In the genomic region with DNA sequence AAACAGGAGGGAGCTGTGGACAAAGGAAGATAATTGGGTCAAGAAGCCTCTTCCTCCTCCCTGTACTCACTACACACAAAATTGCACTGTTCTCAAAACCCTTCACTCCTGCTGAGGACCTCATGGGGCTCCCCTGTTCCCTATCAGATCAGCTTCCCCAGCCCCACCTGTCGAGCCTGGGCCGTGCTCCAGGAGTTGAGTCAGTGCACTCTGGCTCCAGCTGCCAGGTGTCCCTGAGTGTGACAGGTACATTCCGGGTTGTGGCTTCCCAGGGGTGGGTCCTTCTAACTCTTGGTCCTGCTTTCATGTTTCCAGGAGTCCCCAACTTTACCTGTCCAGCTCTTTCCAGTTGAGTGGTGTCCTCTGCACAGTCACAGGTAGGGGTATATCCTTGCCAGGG, we compare ENCODE assay signal across 14 cellular contexts. TPM values are rescaled to one million over a fixed set of nuclear protein-coding genes. Genes with fewer than 3 reads are reported as not detected.
DNase-seq lines count a peak whose midpoint lies in the region; ATAC-seq, FAIRE-seq and TF ChIP-seq lines count a peak whose summit lies in the region.
"Had no signal": no experiment of that assay in that cellular context is flagged by ENCODE, and none has a peak within 500 bp of the region (broad histone marks: within the 10 kb centered on the region; RNA-seq: fewer than 3 reads in every experiment).

No MANE protein-coding gene starts in this region.

- H3K36me3 Mint-ChIP-seq in osteocyte (ENCODE audit: unreplicated experiment): peaks cover 15% of the 10 kb centered on the region

- SMC1A ChIA-PET in GM12878 (lab: Charles Lee; ENCODE audit: uncharacterized antibody, unreplicated experiment): interaction anchor here (0.7 to 2.7 kb wide), 4 partner anchors 140 to 269 kb away, joined by 3 to 19 read pairs (median 4); no protein-coding TSS in a partner anchor

- H3K4me1 ChIP-seq in GM12878 (ENCODE audit: control insufficient read depth, insufficient read depth, low read length) (no peaks in the 10 kb centered on the region), neutrophil (ENCODE audit: control insufficient read depth in 1 of 2, insufficient read depth in 1 of 2, low read depth in 1 of 2, low read length in 1 of 2) (no peaks in the 10 kb centered on the region), testis (no peaks in the 10 kb centered on the region), spleen (peaks cover 0 to 18% (median 2%) of the 10 kb centered on the region in 6 donors)

- 85% methylated on average over 3 of the region's 3 CpGs for whole genome bisulfite sequencing in GM12878 (ENCODE audit: insufficient coverage, insufficient replicate concordance, low lambda C conversion rate, missing lambda C conversion rate)
- WGBS in testis, 2 donors: 78 to 100% methylated on average over 3 of the region's 3 CpGs
- 88 to 93% (median 89%) methylated on average over 3 of the region's 3 CpGs for WGBS in spleen, 5 donors

- H3K36me3 ChIP-seq in GM12878 (ENCODE audit: control insufficient read depth in 2 of 2, insufficient read depth in 2 of 2, low read length in 1 of 2): peaks cover 27 to 33% of the 10 kb centered on the region in 2 experiments
- peaks cover 80% of the 10 kb centered on the region for H3K36me3 ChIP-seq in neutrophil
- H3K36me3 ChIP-seq in testis (ENCODE audit: low read depth, missing control alignments): no peaks in the 10 kb centered on the region
- peaks cover 7 to 78% (median 65%) of the 10 kb centered on the region in 6 donors for H3K36me3 ChIP-seq in spleen

- FAIRE-seq in GM12878 (lab: Jason Lieb, UNC): no peak

- POLR2A ChIA-PET in GM12878 (lab: Charles Lee): no interaction called here

- no peak overlapping the region for H3K4me3 ChIP-seq in GM12878
- no peak overlapping the region for H3K4me3 ChIP-seq in neutrophil (ENCODE audit: low read depth in 1 of 2, low read length in 1 of 2)
- H3K4me3 ChIP-seq in testis: no peak overlapping the region
- H3K4me3 ChIP-seq in spleen: no peak overlapping the region
- H3K4me3 ChIP-seq: GM23338 had no signal

- no peak overlapping the region for H3K4me2 ChIP-seq in GM12878 (ENCODE audit: control insufficient read depth, insufficient read depth)
- H3K4me2 ChIP-seq: GM23338 had no signal

- in situ Hi-C loops in GM12878 (cut with MboI): loop anchor here (5.0 kb wide), 1 partner anchor 273 kb away; no protein-coding TSS in a partner anchor

- no peak overlapping the region for H3K27ac Mint-ChIP-seq in osteocyte (ENCODE audit: unreplicated experiment)
- H3K27ac Mint-ChIP-seq: GM23338 had no signal

- RAD21 ChIA-PET in GM12878 (lab: Charles Lee; ENCODE audit: unreplicated experiment): interaction anchor here (0.9 to 1.9 kb wide), 4 partner anchors 8 to 305 kb away, joined by 3 to 4 read pairs (median 3); a partner anchor contains a TSS

- no peak overlapping the region for H3K4me3 Mint-ChIP-seq in osteocyte (ENCODE audit: unreplicated experiment)
- H3K4me3 Mint-ChIP-seq: GM23338, naive B cell had no signal

- H3K9me3 ChIP-seq in GM12878 (replicated peaks; ENCODE audit: control insufficient read depth, insufficient read depth, low read length): no peaks in the 10 kb centered on the region
- H3K9me3 ChIP-seq in neutrophil: no peaks in the 10 kb centered on the region
- H3K9me3 ChIP-seq in testis: no peaks in the 10 kb centered on the region
- H3K9me3 ChIP-seq in spleen: no peaks in the 10 kb centered on the region

- DNase-seq in DMS 273 (lab: John Stamatoyannopoulos, UW; ENCODE audit: unreplicated experiment): peak; percentile 52
- no peak for DNase-seq in DMS 273 treated with DMSO at 0.1 percent for 48 hours (lab: John Stamatoyannopoulos, UW)
- peak; percentile 87 for DNase-seq in NCI-H2107 (lab: John Stamatoyannopoulos, UW)
- no peak for DNase-seq in GM12878 (ENCODE audit: low read depth, low spot score)
- no peak for DNase-seq in testis
- no peak for DNase-seq in spleen
- no peak for DNase-seq in osteocyte (ENCODE audit: extremely low spot score, unreplicated experiment)
- DNase-seq: cortex of kidney, naive B cell had no signal

- H3K27me3 ChIP-seq in GM12878 (replicated peaks in 1 of 2; ENCODE audit: control insufficient read depth in 2 of 2, insufficient read depth in 2 of 2, low read length in 1 of 2) (no peaks in the 10 kb centered on the region), neutrophil (no peaks in the 10 kb centered on the region), testis (no peaks in the 10 kb centered on the region), spleen (replicated peaks in 1 of 7) (no peaks in the 10 kb centered on the region)

- no peak overlapping the region for H2AFZ ChIP-seq in GM12878 (ENCODE audit: control insufficient read depth, low read depth, low read length)
- H2AFZ ChIP-seq: GM23338 had no signal

- TF ChIP-seq EP300 in GM12878 (IDR thresholded peaks at IDR 0.05; ENCODE audit: borderline replicate concordance in 1 of 2, control insufficient read depth in 1 of 2, low read depth in 2 of 2, low read length in 2 of 2): no peak

- H3K27ac ChIP-seq in GM12878 (ENCODE audit: control insufficient read depth, insufficient read depth): no peak overlapping the region
- peak overlapping the region; percentile 55 for H3K27ac ChIP-seq in neutrophil
- H3K27ac ChIP-seq in testis: no peak overlapping the region
- peak overlapping the region in 1 of 8 donors; percentile 11 for H3K27ac ChIP-seq in spleen
- H3K27ac ChIP-seq: 22Rv1 had no signal

- H3K9me3 Mint-ChIP-seq in osteocyte (ENCODE audit: unreplicated experiment): no peaks in the 10 kb centered on the region
- H3K9me3 Mint-ChIP-seq: GM23338, naive B cell had no signal

- no peaks in the 10 kb centered on the region for H3K4me1 Mint-ChIP-seq in osteocyte (ENCODE audit: unreplicated experiment)
- H3K4me1 Mint-ChIP-seq: GM23338 had no signal

- TF ChIP-seq RAD21 in GM12878 (IDR thresholded peaks at IDR 0.05; ENCODE audit: insufficient read depth, low read depth, low read length): no peak

- TF ChIP-seq CTCF in GM12878 (IDR thresholded peaks at IDR 0.05 in 2 of 3, conservative IDR thresholded peaks at IDR 0.05 in 1 of 3; ENCODE audit: control insufficient read depth in 2 of 3, extremely low read depth in 1 of 3, insufficient read depth in 1 of 3, low read depth in 3 of 3, low read length in 3 of 3): no peak
- TF ChIP-seq CTCF in neutrophil (IDR thresholded peaks at IDR 0.05): no peak
- TF ChIP-seq CTCF in testis (IDR thresholded peaks at IDR 0.05): no peak
- no peak for TF ChIP-seq CTCF in spleen (IDR thresholded peaks at IDR 0.05 in 8 of 11, conservative IDR thresholded peaks at IDR 0.05 in 3 of 11)
- TF ChIP-seq CTCF in osteocyte (IDR thresholded peaks at IDR 0.05): no peak

- intact Hi-C loops in GM12878 (cut with micrococcal nuclease; ENCODE audit: unreplicated experiment): no loop called here
- intact Hi-C loops in testis (cut with DNase I; ENCODE audit: low total_unique reads): no loop called here
- intact Hi-C loops in spleen (cut with DNase I; ENCODE audit: low total_unique reads): loop anchor here (10.0 kb wide), 1 partner anchor 141 kb away; no protein-coding TSS in a partner anchor

- H3K9ac ChIP-seq in GM12878 (ENCODE audit: control insufficient read depth, insufficient read depth, low read length): 0 out of 2 replicates have a peak overlapping the region, but pooled peaks have one; percentile 20

- H3K79me2 ChIP-seq in GM12878 (ENCODE audit: control insufficient read depth, insufficient read depth, low read length): peaks cover 4% of the 10 kb centered on the region

- TF ChIP-seq POLR2A in GM12878 (IDR thresholded peaks at IDR 0.05; ENCODE audit: low read depth, low read length) (peak; percentile 35; the same call in 1 of the 2 replicates), testis (IDR thresholded peaks at IDR 0.05) (no peak), spleen (IDR thresholded peaks at IDR 0.05) (no peak)

- no peak for ATAC-seq in GM12878
- ATAC-seq: GM23338, sciatic nerve had no signal

- CTCF ChIA-PET in GM12878 (lab: Yijun Ruan, JAX): interaction anchor here (0.7 to 6.2 kb wide), 9 partner anchors 10 to 310 kb away, joined by 3 to 67 read pairs (median 4); no protein-coding TSS in a partner anchor

- BruUV-seq in GM12878 (replicated peaks; lab: Mats Ljungman, UMichigan): no TSS peak

- 0 out of 2 replicates have a peak, but pooled peaks cover 2% of the 10 kb centered on the region for H4K20me1 ChIP-seq in GM12878 (ENCODE audit: control insufficient read depth, insufficient read depth)

- H3K27me3 Mint-ChIP-seq in osteocyte (ENCODE audit: unreplicated experiment): no peaks in the 10 kb centered on the region
- H3K27me3 Mint-ChIP-seq: naive B cell had no signal

RNA-seq across cellular contexts. Expression of a gene that starts 8.4 kb away (rescaled TPM):
- total RNA-seq in GM12878 (2013; cell fraction: nucleolus; rRNA removed): 15.9 and 18.4 TPM in 2 replicates
- total RNA-seq in GM12878 (2014; rRNA removed) (85.3 and 94.7 TPM in 2 replicates), GM12878 (2014; rRNA removed; fragmentation: Illumina TruSeq; extraction: Trizol) (79.8 and 82.5 TPM in 2 replicates), GM12878 (2021) (94.4 and 98.8 TPM in 2 replicates), testis (10 to 100 TPM; 75.7 to 81.3 TPM), spleen (100 to 1,000 TPM in 4 of 7 donors, 10 to 100 TPM in 3; 67.8 to 131 (median 105) TPM), osteocyte (65.2 and 69.4 TPM in 2 replicates)
- polyA plus RNA-seq in GM12878 (2011; ENCODE audit: low read depth): 94.3 TPM
- polyA plus RNA-seq in GM12878 (2011; rRNA removed) (140 and 147 TPM in 2 replicates), GM12878 (2014; fragmentation: Illumina TruSeq; extraction: Trizol) (83.1 and 88.7 TPM in 2 replicates), GM12878 (2014; fragmentation: Nextera tagmentation; extraction: Ambion mirVana) (10 to 100 TPM; 19.4 to 62.9 TPM), GM12878 (2014; rRNA removed) (114 and 119 TPM in 2 replicates), GM12878 (2016; fragmentation: Nextera tagmentation; extraction: Ambion mirVana) (100 to 1,000 TPM; 243 to 246 TPM), testis (ENCODE audit: insufficient read depth, low read depth, low replicate concordance) (93.1 TPM), spleen (100 to 1,000 TPM in 1 of 3 donors, 10 to 100 TPM in 2; 78.8 to 114 (median 83.3) TPM)
- 117 and 123 TPM in 2 replicates for polyA plus RNA-seq in GM12878 (2011; cell fraction: cytosol; rRNA removed)
- polyA plus RNA-seq in GM12878 (2011; cell fraction: nucleus; rRNA removed): 63.1 and 68.7 TPM in 2 replicates
- polyA plus RNA-seq in GM12878 (2012): 53.8 and 69.0 TPM in 2 replicates
- 41.8 and 45.5 TPM in 2 replicates for polyA minus RNA-seq in GM12878 (2011; rRNA and poly(A)+ RNA removed)
- polyA minus RNA-seq in GM12878 (2011; cell fraction: cytosol; rRNA and poly(A)+ RNA removed): 20.6 and 25.0 TPM in 2 replicates
- 10.2 and 15.5 TPM in 2 replicates for polyA minus RNA-seq in GM12878 (2011; cell fraction: nucleus; rRNA and poly(A)+ RNA removed)

RNA-seq across cellular contexts. Expression of a gene that starts 32.0 kb away (rescaled TPM):
- total RNA-seq in GM12878 (2013; cell fraction: nucleolus; rRNA removed): 0.66 and 0.86 TPM in 2 replicates
- total RNA-seq in GM12878 (2014; rRNA removed): 1.9 and 2.1 TPM in 2 replicates
- 2.0 and 2.2 TPM in 2 replicates for total RNA-seq in GM12878 (2014; rRNA removed; fragmentation: Illumina TruSeq; extraction: Trizol)
- total RNA-seq in GM12878 (2021): 1.7 and 2.1 TPM in 2 replicates
- polyA plus RNA-seq in GM12878 (2011; ENCODE audit: low read depth): 0.28 TPM
- polyA plus RNA-seq in GM12878 (2011; rRNA removed): 0.13 and 0.29 TPM in 2 replicates
- polyA plus RNA-seq in GM12878 (2011; cell fraction: cytosol; rRNA removed): 0.33 and 0.50 TPM in 2 replicates
- polyA plus RNA-seq in GM12878 (2011; cell fraction: nucleus; rRNA removed): 0.27 and 0.28 TPM in 2 replicates
- polyA plus RNA-seq in GM12878 (2012): 0.36 and 0.50 TPM in 2 replicates
- 2.3 and 3.1 TPM in 2 replicates for polyA plus RNA-seq in GM12878 (2014; fragmentation: Illumina TruSeq; extraction: Trizol)
- under 1 TPM; 0.35 to 0.79 TPM for polyA plus RNA-seq in GM12878 (2014; fragmentation: Nextera tagmentation; extraction: Ambion mirVana)
- 2.7 and 3.3 TPM in 2 replicates for polyA plus RNA-seq in GM12878 (2014; rRNA removed)
- under 1 TPM; 0.47 to 0.88 TPM for polyA plus RNA-seq in GM12878 (2016; fragmentation: Nextera tagmentation; extraction: Ambion mirVana)
- polyA minus RNA-seq in GM12878 (2011; rRNA and poly(A)+ RNA removed): 0.22 and 0.31 TPM in 2 replicates
- not detected in 2 replicates for polyA minus RNA-seq in GM12878 (2011; cell fraction: cytosol; rRNA and poly(A)+ RNA removed)
- 0.24 TPM in 1 of 2 replicates, not detected in the other for polyA minus RNA-seq in GM12878 (2011; cell fraction: nucleus; rRNA and poly(A)+ RNA removed)
- total RNA-seq in testis: under 1 TPM; 0.47 to 0.87 TPM
- 1.1 TPM for polyA plus RNA-seq in testis (ENCODE audit: insufficient read depth, low read depth, low replicate concordance)
- total RNA-seq in spleen: 10 to 100 TPM in 3 of 7 donors, 1 to 10 TPM in 4; 7.1 to 16.3 (median 9.5) TPM
- 1 to 10 TPM; 2.6 to 3.0 (median 2.9) TPM for polyA plus RNA-seq in spleen
- total RNA-seq in osteocyte: not detected in 2 replicates
- total RNA-seq: fibroblast of villous mesenchyme, GM23338 had no signal

RNA-seq across cellular contexts. Expression of a gene that starts 40.6 kb away (rescaled TPM):
- 46.2 and 48.0 TPM in 2 replicates for total RNA-seq in GM12878 (2013; cell fraction: nucleolus; rRNA removed)
- total RNA-seq in GM12878 (2014; rRNA removed) (37.2 and 38.7 TPM in 2 replicates), GM12878 (2014; rRNA removed; fragmentation: Illumina TruSeq; extraction: Trizol) (24.9 and 27.3 TPM in 2 replicates), GM12878 (2021) (43.5 and 47.1 TPM in 2 replicates), testis (10 to 100 TPM; 34.3 to 37.2 TPM), spleen (10 to 100 TPM; 23.3 to 38.2 (median 30.1) TPM), osteocyte (29.2 and 35.0 TPM in 2 replicates)
- polyA plus RNA-seq in GM12878 (2011; ENCODE audit: low read depth): 8.9 TPM
- polyA plus RNA-seq in GM12878 (2011; rRNA removed) (31.1 and 36.1 TPM in 2 replicates), GM12878 (2014; fragmentation: Illumina TruSeq; extraction: Trizol) (40.6 and 51.9 TPM in 2 replicates), GM12878 (2014; fragmentation: Nextera tagmentation; extraction: Ambion mirVana) (10 to 100 TPM; 13.1 to 26.4 TPM), GM12878 (2014; rRNA removed) (37.7 and 40.4 TPM in 2 replicates), GM12878 (2016; fragmentation: Nextera tagmentation; extraction: Ambion mirVana) (10 to 100 TPM; 26.4 to 38.0 TPM), testis (ENCODE audit: insufficient read depth, low read depth, low replicate concordance) (24.0 TPM), spleen (10 to 100 TPM; 13.6 to 20.8 (median 14.3) TPM)
- 42.5 and 47.7 TPM in 2 replicates for polyA plus RNA-seq in GM12878 (2011; cell fraction: cytosol; rRNA removed)
- polyA plus RNA-seq in GM12878 (2011; cell fraction: nucleus; rRNA removed): 23.6 and 25.1 TPM in 2 replicates
- 15.7 and 21.9 TPM in 2 replicates for polyA plus RNA-seq in GM12878 (2012)
- 27.0 and 54.7 TPM in 2 replicates for polyA minus RNA-seq in GM12878 (2011; rRNA and poly(A)+ RNA removed)
- polyA minus RNA-seq in GM12878 (2011; cell fraction: cytosol; rRNA and poly(A)+ RNA removed): 22.9 and 28.1 TPM in 2 replicates
- polyA minus RNA-seq in GM12878 (2011; cell fraction: nucleus; rRNA and poly(A)+ RNA removed): 7.1 and 14.4 TPM in 2 replicates

Comparison
In these comparisons a context has a peak if more than half of its experiments do, and no peak if none do; other contexts are left out.
1. DNase-seq: peak in DMS 273 (single experiment) and NCI-H2107 (single experiment); none in DMS 273 treated with DMSO at 0.1 percent for 48 hours (single experiment), GM12878 (single experiment), testis (single experiment), spleen (single experiment) and osteocyte (single experiment).